In genomic region chr9:1284727-1285126, GRCh38 we compare ENCODE assay signal across 28 cellular contexts.
"Had no signal": no experiment of that assay in that cellular context is flagged by ENCODE, and none has a peak within 500 bp of the region (broad histone marks: within the 10 kb centered on the region; RNA-seq: fewer than 3 reads in every experiment).

No MANE protein-coding gene starts in this region.

- H3K9me3 ChIP-seq: stomach, suprapubic skin, testis, thoracic aorta, thyroid gland, tibial artery, tibial nerve, transverse colon, upper lobe of left lung, upper lobe of right lung, uterus, vagina had no signal

- H3K4me3 Mint-ChIP-seq: stimulated activated effector memory CD8-positive, alpha-beta T cell treated with anti-CD3 and anti-CD28 coated beads, Interleukin-12 subunit alpha, Interleukin-12 subunit beta, amount 100 ng/mL, for 72 hours; stimulated activated memory B cell treated with anti-CD40 and anti-IgM and Interleukin-4, amounts not matched to agents 10 μg/mL and 1 μg/mL and 100 μg/mL, for 72 hours; stimulated activated naive B cell treated with anti-CD40 and anti-IgM and Interleukin-4, amounts not matched to agents 10 μg/mL and 1 μg/mL and 100 μg/mL, for 72 hours; stimulated activated naive CD8-positive, alpha-beta T cell treated with anti-CD3 and anti-CD28 coated beads, Interleukin-15, amount 100 ng/mL, for 72 hours; stimulated activated naive CD8-positive, alpha-beta T cell treated with anti-CD3 and anti-CD28 coated beads, Interleukin-15, Interleukin-2, amounts not matched to agents 100 ng/mL and 50 ng/mL, for 24 hours; type B pancreatic cell had no signal

- H3K27me3 Mint-ChIP-seq: stimulated activated memory B cell treated with anti-CD40 and anti-IgM and Interleukin-4, amounts not matched to agents 10 μg/mL and 1 μg/mL and 100 μg/mL, for 72 hours; stimulated activated naive B cell treated with anti-CD40 and anti-IgM and Interleukin-4, amounts not matched to agents 10 μg/mL and 1 μg/mL and 100 μg/mL, for 72 hours; type B pancreatic cell had no signal

- H3K27me3 ChIP-seq: stomach, suprapubic skin, testis, thyroid gland, tibial artery, tibial nerve, transverse colon, upper lobe of left lung, upper lobe of right lung, uterus, vagina had no signal

- H3K4me1 ChIP-seq: stomach, suprapubic skin, testis, thyroid gland, tibial artery, tibial nerve, transverse colon, upper lobe of left lung, upper lobe of right lung, uterus, vagina had no signal

- H3K36me3 Mint-ChIP-seq: stimulated activated effector memory CD8-positive, alpha-beta T cell treated with anti-CD3 and anti-CD28 coated beads, Interleukin-12 subunit alpha, Interleukin-12 subunit beta, amount 100 ng/mL, for 72 hours; stimulated activated memory B cell treated with anti-CD40 and anti-IgM and Interleukin-4, amounts not matched to agents 10 μg/mL and 1 μg/mL and 100 μg/mL, for 72 hours; stimulated activated naive B cell treated with anti-CD40 and anti-IgM and Interleukin-4, amounts not matched to agents 10 μg/mL and 1 μg/mL and 100 μg/mL, for 72 hours; type B pancreatic cell had no signal

- H3K4me1 Mint-ChIP-seq: stimulated activated effector memory CD8-positive, alpha-beta T cell treated with anti-CD3 and anti-CD28 coated beads, Interleukin-12 subunit alpha, Interleukin-12 subunit beta, amount 100 ng/mL, for 72 hours; stimulated activated memory B cell treated with anti-CD40 and anti-IgM and Interleukin-4, amounts not matched to agents 10 μg/mL and 1 μg/mL and 100 μg/mL, for 72 hours; stimulated activated naive B cell treated with anti-CD40 and anti-IgM and Interleukin-4, amounts not matched to agents 10 μg/mL and 1 μg/mL and 100 μg/mL, for 72 hours; stimulated activated naive CD8-positive, alpha-beta T cell treated with anti-CD3 and anti-CD28 coated beads, Interleukin-15, amount 100 ng/mL, for 72 hours had no signal

- ATAC-seq: stimulated activated effector memory CD8-positive, alpha-beta T cell treated with anti-CD3 and anti-CD28 coated beads, Interleukin-12 subunit alpha, Interleukin-12 subunit beta, amount 100 ng/mL, for 72 hours; stimulated activated memory B cell treated with anti-CD40 and anti-IgM and Interleukin-4, amounts not matched to agents 10 μg/mL and 1 μg/mL and 100 μg/mL, for 72 hours; stimulated activated naive B cell treated with anti-CD40 and anti-IgM and Interleukin-4, amounts not matched to agents 10 μg/mL and 1 μg/mL and 100 μg/mL, for 72 hours; stimulated activated naive CD8-positive, alpha-beta T cell treated with anti-CD3 and anti-CD28 coated beads, Interleukin-15, amount 100 ng/mL, for 72 hours; stimulated activated naive CD8-positive, alpha-beta T cell treated with anti-CD3 and anti-CD28 coated beads, Interleukin-15, Interleukin-2, amounts not matched to agents 100 U/mL and 50 U/mL, for 24 hours; upper lobe of right lung had no signal

- H3K36me3 ChIP-seq: stomach, suprapubic skin, thoracic aorta, thyroid gland, tibial artery, tibial nerve, transverse colon, upper lobe of left lung, upper lobe of right lung, uterus, vagina had no signal

- H3K4me3 ChIP-seq: stomach, suprapubic skin, testis, thoracic aorta, thyroid gland, tibial artery, tibial nerve, transverse colon, upper lobe of left lung, upper lobe of right lung, uterus, vagina had no signal

- H3K27ac Mint-ChIP-seq: stimulated activated effector memory CD8-positive, alpha-beta T cell treated with anti-CD3 and anti-CD28 coated beads, Interleukin-12 subunit alpha, Interleukin-12 subunit beta, amount 100 ng/mL, for 72 hours; stimulated activated memory B cell treated with anti-CD40 and anti-IgM and Interleukin-4, amounts not matched to agents 10 μg/mL and 1 μg/mL and 100 μg/mL, for 72 hours; stimulated activated naive B cell treated with anti-CD40 and anti-IgM and Interleukin-4, amounts not matched to agents 10 μg/mL and 1 μg/mL and 100 μg/mL, for 72 hours; stimulated activated naive CD8-positive, alpha-beta T cell treated with anti-CD3 and anti-CD28 coated beads, Interleukin-15, amount 100 ng/mL, for 72 hours; stimulated activated naive CD8-positive, alpha-beta T cell treated with anti-CD3 and anti-CD28 coated beads, Interleukin-15, Interleukin-2, amounts not matched to agents 100 ng/mL and 50 ng/mL, for 24 hours; type B pancreatic cell had no signal

- FAIRE-seq: urothelium cell line had no signal

- H3K27ac ChIP-seq: stomach, suprapubic skin, testis, thoracic aorta, thyroid gland, tibial artery, tibial nerve, transverse colon, upper lobe of left lung, upper lobe of right lung, uterus, vagina had no signal

- DNase-seq: stimulated activated CD4-positive, alpha-beta T cell treated with anti-CD3 and anti-CD28 coated beads, Interleukin-2, amount 100 ng/mL, for 48 hours; stimulated activated CD4-positive, alpha-beta T cell treated with anti-CD3 and anti-CD28 coated beads, Interleukin-4, amount 100 ng/mL, for 1 hour; stimulated activated CD4-positive, alpha-beta T cell treated with anti-CD3 and anti-CD28 coated beads, Interleukin-4, amount 100 ng/mL, for 24 hours; stimulated activated CD4-positive, alpha-beta T cell treated with anti-CD3 and anti-CD28 coated beads, Interleukin-4, amount 100 ng/mL, for 4 hours; stimulated activated CD8-positive, alpha-beta memory T cell treated with anti-CD3 and anti-CD28 coated beads, Interleukin-4, amount 100 ng/mL, for 48 hours; stimulated activated naive B cell treated with anti-CD40 and anti-IgM and Interleukin-4, amounts not matched to agents 10 μg/mL and 1 μg/mL and 100 μg/mL, for 72 hours; stimulated activated naive CD4-positive, alpha-beta T cell; stimulated activated naive CD4-positive, alpha-beta T cell treated with Interleukin-2 at 50 U/mL for 16 hours; stimulated activated naive CD8-positive, alpha-beta T cell treated with anti-CD3 and anti-CD28 coated beads, Interleukin-15, amount 100 ng/mL, for 72 hours; stimulated activated naive CD8-positive, alpha-beta T cell treated with anti-CD3 and anti-CD28 coated beads, Interleukin-15, Interleukin-2, amounts not matched to agents 100 U/mL and 50 U/mL, for 24 hours; stomach; testis; thyroid gland; tibial artery; transverse colon; trophoblast cell; upper lobe of left lung; upper lobe of right lung; uterus had no signal
